ENCODE assay signal across 7 cellular contexts in genomic region chr17:20321357-20321756, GRCh38.
DNase-seq lines count a peak whose midpoint lies in the region; TF ChIP-seq lines count a peak whose summit lies in the region.
"Not testable (repeated sequence)": the region's sequence is repeated elsewhere in the genome, so short reads cannot be mapped to it uniquely, and the experiment has no call there.

No MANE protein-coding gene starts in this region.

- H3K27ac ChIP-seq in neural progenitor cell: not testable (repeated sequence)
- peak overlapping the region; percentile 35 for H3K27ac ChIP-seq in substantia nigra (ENCODE audit: low read depth, low read length, poor library complexity, severe bottlenecking)

- H3K9ac ChIP-seq in neural progenitor cell: not testable (repeated sequence)

- H3K27ac Mint-ChIP-seq in activated T-helper 1 cell treated with anti-CD3 and anti-CD28 coated beads, Interleukin-12 subunit alpha, Interleukin-12 subunit beta, Interleukin-2, Interleukin-4 antibody, amounts not matched to agents 30 ng/mL and 10 ng/mL and 1 ng/mL, durations not matched to agents 14 hours and 24 hours and 36 hours: not testable (repeated sequence)
- H3K27ac Mint-ChIP-seq in chondrocyte (ENCODE audit: unreplicated experiment) (peak overlapping the region; percentile 49), neural progenitor cell (peak overlapping the region; percentile 17)

- not testable (repeated sequence) for H2AFZ ChIP-seq in neural progenitor cell (replicated peaks)

- TF ChIP-seq CTCF in chondrocyte (IDR thresholded peaks at IDR 0.05); fibroblast of villous mesenchyme (IDR thresholded peaks at IDR 0.05; ENCODE audit: insufficient read depth, low read depth, low read length); neural progenitor cell (IDR thresholded peaks at IDR 0.05): not testable (repeated sequence)

- not testable (repeated sequence) for H3K4me1 ChIP-seq in neural progenitor cell

- H3K36me3 ChIP-seq in MG63, neural progenitor cell: not testable (repeated sequence)

- in situ Hi-C loops in G401 (cut with HindIII; ENCODE audit: low sequenced_read_pairs): not testable (repeated sequence)

- peak overlapping the region; percentile 11 for H3K4me3 Mint-ChIP-seq in activated T-helper 1 cell treated with anti-CD3 and anti-CD28 coated beads, Interleukin-12 subunit alpha, Interleukin-12 subunit beta, Interleukin-2, Interleukin-4 antibody, amounts not matched to agents 30 ng/mL and 10 ng/mL and 1 ng/mL, durations not matched to agents 14 hours and 24 hours and 36 hours
- not testable (repeated sequence) for H3K4me3 Mint-ChIP-seq in chondrocyte (ENCODE audit: unreplicated experiment); neural progenitor cell

- H4K20me1 ChIP-seq in neural progenitor cell (ENCODE audit: low read depth): not testable (repeated sequence)

- H3K4me2 ChIP-seq in neural progenitor cell: not testable (repeated sequence)

- intact Hi-C loops in activated T-helper 1 cell treated with anti-CD3 and anti-CD28 coated beads, Interleukin-12 subunit alpha, Interleukin-12 subunit beta, Interleukin-2, Interleukin-4 antibody, amounts not matched to agents 30 ng/mL and 10 ng/mL and 1 ng/mL, durations not matched to agents 14 hours and 24 hours and 36 hours (cut with micrococcal nuclease): not testable (repeated sequence)

- not testable (repeated sequence) for H3K27me3 Mint-ChIP-seq in activated T-helper 1 cell treated with anti-CD3 and anti-CD28 coated beads, Interleukin-12 subunit alpha, Interleukin-12 subunit beta, Interleukin-2, Interleukin-4 antibody, amounts not matched to agents 30 ng/mL and 10 ng/mL and 1 ng/mL, durations not matched to agents 14 hours and 24 hours and 36 hours (ENCODE audit: insufficient read depth); chondrocyte (ENCODE audit: low read depth); neural progenitor cell (ENCODE audit: insufficient read depth, low read depth)

- H3K9me3 ChIP-seq in MG63; neural progenitor cell (ENCODE audit: low read depth): not testable (repeated sequence)

- not testable (repeated sequence) for H3K9me3 Mint-ChIP-seq in activated T-helper 1 cell treated with anti-CD3 and anti-CD28 coated beads, Interleukin-12 subunit alpha, Interleukin-12 subunit beta, Interleukin-2, Interleukin-4 antibody, amounts not matched to agents 30 ng/mL and 10 ng/mL and 1 ng/mL, durations not matched to agents 14 hours and 24 hours and 36 hours; chondrocyte (ENCODE audit: low read depth); neural progenitor cell

- H3K36me3 Mint-ChIP-seq in activated T-helper 1 cell treated with anti-CD3 and anti-CD28 coated beads, Interleukin-12 subunit alpha, Interleukin-12 subunit beta, Interleukin-2, Interleukin-4 antibody, amounts not matched to agents 30 ng/mL and 10 ng/mL and 1 ng/mL, durations not matched to agents 14 hours and 24 hours and 36 hours (ENCODE audit: low read depth); chondrocyte (ENCODE audit: low read depth); neural progenitor cell: not testable (repeated sequence)

- DNase-seq in G401 (ENCODE audit: low spot score) (peak; percentile 8), MG63 (peak; percentile 50), fibroblast of villous mesenchyme (ENCODE audit: low read depth) (peak; percentile 33)
- DNase-seq in activated T-helper 1 cell treated with anti-CD3 and anti-CD28 coated beads, Interleukin-12 subunit alpha, Interleukin-12 subunit beta, Interleukin-2, Interleukin-4 antibody, amounts not matched to agents 30 ng/mL and 10 ng/mL and 1 ng/mL, durations not matched to agents 14 hours and 24 hours and 36 hours (ENCODE audit: low spot score); chondrocyte (ENCODE audit: low spot score); neural progenitor cell (ENCODE audit: low spot score); substantia nigra (lab: John Stamatoyannopoulos, UW): not testable (repeated sequence)

- H3K27me3 ChIP-seq in MG63, neural progenitor cell: not testable (repeated sequence)

- H3K4me3 ChIP-seq in MG63 (peak overlapping the region; percentile 56), fibroblast of villous mesenchyme (ENCODE audit: low read depth, low read length) (peak overlapping the region; percentile 59)
- not testable (repeated sequence) for H3K4me3 ChIP-seq in neural progenitor cell

- not testable (repeated sequence) for H3K4me1 Mint-ChIP-seq in activated T-helper 1 cell treated with anti-CD3 and anti-CD28 coated beads, Interleukin-12 subunit alpha, Interleukin-12 subunit beta, Interleukin-2, Interleukin-4 antibody, amounts not matched to agents 30 ng/mL and 10 ng/mL and 1 ng/mL, durations not matched to agents 14 hours and 24 hours and 36 hours (ENCODE audit: low read depth); chondrocyte (ENCODE audit: low read depth); neural progenitor cell

- H3F3A ChIP-seq in neural progenitor cell (ENCODE audit: low read depth): not testable (repeated sequence)

- not testable (repeated sequence) for H3K79me2 ChIP-seq in neural progenitor cell (ENCODE audit: low read depth)
